Comparison of ENCODE assay signal across 8 cellular contexts in the genomic region with DNA sequence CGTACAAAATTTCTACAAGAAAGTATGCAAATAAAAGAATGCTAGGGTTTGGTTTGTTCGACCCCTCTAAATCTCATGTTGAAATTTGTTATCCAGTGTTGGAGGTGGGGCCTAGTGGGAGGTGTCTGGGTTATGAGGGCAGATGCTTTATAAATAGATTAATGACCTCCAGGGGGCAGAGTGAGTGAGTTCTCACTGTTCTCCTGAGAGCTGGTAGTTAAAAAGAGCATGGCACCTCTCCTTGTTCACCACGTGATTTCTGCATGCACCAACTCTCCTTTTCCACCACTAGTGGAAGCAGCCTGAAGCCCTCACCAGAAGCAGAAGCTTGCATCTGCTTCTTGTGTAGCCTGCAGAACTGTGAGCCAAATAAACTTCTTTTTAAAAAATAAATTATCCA. TPM values are rescaled to one million over a fixed set of nuclear protein-coding genes. Genes with fewer than 3 reads are reported as not detected.
DNase-seq lines count a peak whose midpoint lies in the region; ATAC-seq and TF ChIP-seq lines count a peak whose summit lies in the region.

No MANE protein-coding gene starts in this region.

- no peak overlapping the region for H3K4me3 Mint-ChIP-seq in activated T-helper 2 cell treated with anti-CD3 and anti-CD28 coated beads, Interferon-gamma antibody, Interleukin-2, Interleukin-4, amounts not matched to agents 10 μg/mL and 5 μg/mL and 100 μg/mL, durations not matched to agents 14 hours and 24 hours and 36 hours (ENCODE audit: low read depth)

- no peak overlapping the region for H3K27ac ChIP-seq in PC-9
- H3K27ac ChIP-seq in stomach, result no peak overlapping the region

- ATAC-seq in GM19468 (IDR thresholded peaks at IDR 0.05; ENCODE audit: extremely low read depth, unreplicated experiment) (peak; percentile 33), HG03442 (IDR thresholded peaks at IDR 0.05; ENCODE audit: unreplicated experiment) (peak; percentile 74)

- no peak overlapping the region for H3K4me2 ChIP-seq in PC-9

- no peaks in the 10 kb centered on the region for H3K36me3 Mint-ChIP-seq in activated T-helper 2 cell treated with anti-CD3 and anti-CD28 coated beads, Interferon-gamma antibody, Interleukin-2, Interleukin-4, amounts not matched to agents 10 μg/mL and 5 μg/mL and 100 μg/mL, durations not matched to agents 14 hours and 24 hours and 36 hours (ENCODE audit: low read depth)

- intact Hi-C loops in PC-9 (cut with micrococcal nuclease; ENCODE audit: unreplicated experiment) (no loop called here), stomach (cut with DNase I; ENCODE audit: low total_unique reads) (no loop called here)
- intact Hi-C loops in activated T-helper 2 cell treated with anti-CD3 and anti-CD28 coated beads, Interferon-gamma antibody, Interleukin-2, Interleukin-4, amounts not matched to agents 10 μg/mL and 5 μg/mL and 100 μg/mL, durations not matched to agents 14 hours and 24 hours and 36 hours (cut with micrococcal nuclease), result no loop called here

- H3K4me3 ChIP-seq in PC-9 (no peak overlapping the region), stomach (no peak overlapping the region)

- H3K27ac Mint-ChIP-seq in activated T-helper 2 cell treated with anti-CD3 and anti-CD28 coated beads, Interferon-gamma antibody, Interleukin-2, Interleukin-4, amounts not matched to agents 10 μg/mL and 5 μg/mL and 100 μg/mL, durations not matched to agents 14 hours and 24 hours and 36 hours, result no peak overlapping the region

- CTCF ChIA-PET in PC-9 (lab: Charles Lee), result no interaction called here

- no peaks in the 10 kb centered on the region for H3F3A ChIP-seq in PC-9 (ENCODE audit: insufficient read depth, low read depth)

- BruUV-seq in PC-9 (replicated peaks; lab: Mats Ljungman, UMichigan), result no TSS peak

- H3K36me3 ChIP-seq in PC-9 (ENCODE audit: low read depth), result no peaks in the 10 kb centered on the region
- no peaks in the 10 kb centered on the region for H3K36me3 ChIP-seq in stomach

- DNase-seq in ELF-1 (ENCODE audit: low read depth, low spot score), result peak; percentile 60
- peak; percentile 1 to 50 for DNase-seq in PC-9
- peak; percentile 67 for DNase-seq in germinal center (ENCODE audit: low spot score)
- DNase-seq in activated gamma-delta T cell (lab: John Stamatoyannopoulos, UW), result no peak
- no peak for DNase-seq in activated T-helper 2 cell treated with anti-CD3 and anti-CD28 coated beads, Interferon-gamma antibody, Interleukin-2, Interleukin-4, amounts not matched to agents 10 μg/mL and 5 μg/mL and 100 μg/mL, durations not matched to agents 14 hours and 24 hours and 36 hours (ENCODE audit: low spot score)
- no peak for DNase-seq in stomach

- H3K9me2 ChIP-seq in PC-9 (ENCODE audit: insufficient read depth), result peaks cover 4% of the 10 kb centered on the region; the same call in 1 of the 2 replicates

- TF ChIP-seq POLR2A in stomach (IDR thresholded peaks at IDR 0.05), result no peak

- H3K79me2 ChIP-seq in PC-9 (ENCODE audit: low read depth), result no peaks in the 10 kb centered on the region

- no peaks in the 10 kb centered on the region for H3K27me3 ChIP-seq in PC-9 (ENCODE audit: insufficient read depth, low read depth)
- H3K27me3 ChIP-seq in stomach, result no peaks in the 10 kb centered on the region

- 56 to 73% (median 69%) methylated on average over 3 of the region's 3 CpGs for WGBS in stomach, 5 donors

- POLR2A ChIA-PET in PC-9 (lab: Charles Lee; ENCODE audit: unreplicated experiment), result no interaction called here

- TF ChIP-seq EP300 in stomach (IDR thresholded peaks at IDR 0.05), result no peak

- no peaks in the 10 kb centered on the region for H3K4me1 Mint-ChIP-seq in activated T-helper 2 cell treated with anti-CD3 and anti-CD28 coated beads, Interferon-gamma antibody, Interleukin-2, Interleukin-4, amounts not matched to agents 10 μg/mL and 5 μg/mL and 100 μg/mL, durations not matched to agents 14 hours and 24 hours and 36 hours (ENCODE audit: low read depth)

- H3K27me3 Mint-ChIP-seq in activated T-helper 2 cell treated with anti-CD3 and anti-CD28 coated beads, Interferon-gamma antibody, Interleukin-2, Interleukin-4, amounts not matched to agents 10 μg/mL and 5 μg/mL and 100 μg/mL, durations not matched to agents 14 hours and 24 hours and 36 hours (ENCODE audit: low read depth), result peaks cover 4% of the 10 kb centered on the region

- no peak overlapping the region for H2AFZ ChIP-seq in PC-9

- peak; percentile 46; the same call in 1 of the 2 replicates for TF ChIP-seq CTCF in PC-9 (conservative IDR thresholded peaks at IDR 0.05)
- TF ChIP-seq CTCF in stomach (IDR thresholded peaks at IDR 0.05), result peak in 1 of 7 experiments; percentile 12

- no peaks in the 10 kb centered on the region for H4K20me1 ChIP-seq in PC-9 (ENCODE audit: insufficient read depth)

- no peaks in the 10 kb centered on the region for H3K9me3 Mint-ChIP-seq in activated T-helper 2 cell treated with anti-CD3 and anti-CD28 coated beads, Interferon-gamma antibody, Interleukin-2, Interleukin-4, amounts not matched to agents 10 μg/mL and 5 μg/mL and 100 μg/mL, durations not matched to agents 14 hours and 24 hours and 36 hours

- H3K4me1 ChIP-seq in PC-9 (replicated peaks; ENCODE audit: insufficient read depth) (no peaks in the 10 kb centered on the region), stomach (no peaks in the 10 kb centered on the region)

- H3K9me3 ChIP-seq in PC-9 (ENCODE audit: insufficient read depth, low read depth) (no peaks in the 10 kb centered on the region), stomach (no peaks in the 10 kb centered on the region)

RNA-seq across cellular contexts. Expression of gene FAM170A, which starts 50.4 kb away (rescaled TPM):
- total RNA-seq in PC-9 (2021), result not detected in 2 replicates
- total RNA-seq in activated T-helper 2 cell treated with anti-CD3 and anti-CD28 coated beads, Interferon-gamma antibody, Interleukin-2, Interleukin-4, amounts not matched to agents 10 μg/mL and 5 μg/mL and 100 μg/mL, durations not matched to agents 14 hours and 24 hours and 36 hours, result not detected in 2 replicates
- not detected for total RNA-seq in stomach
- under 1 TPM in 1 of 3 donors, not detected in 2; 0.20 TPM for polyA plus RNA-seq in stomach

Comparison
In these comparisons a context has a peak if more than half of its experiments do, and no peak if none do; other contexts are left out.
1. DNase-seq: peak in ELF-1 (single experiment), PC-9 (2 of 2) and germinal center (single experiment); none in activated gamma-delta T cell (single experiment), activated T-helper 2 cell treated with anti-CD3 and anti-CD28 coated beads, Interferon-gamma antibody, Interleukin-2, Interleukin-4, amounts not matched to agents 10 μg/mL and 5 μg/mL and 100 μg/mL, durations not matched to agents 14 hours and 24 hours and 36 hours (single experiment) and stomach (single experiment).